Comparison of ENCODE assay signal across 10 cellular contexts in genomic region chr19:14585187-14585586, GRCh38. TPM values are rescaled to one million over a fixed set of nuclear protein-coding genes. Genes with fewer than 3 reads are reported as not detected.
A peak's percentile ranks its signal among the peaks of the same experiment; 100 is the strongest.
DNase-seq lines count a peak whose midpoint lies in the region; ATAC-seq and FAIRE-seq lines count a peak whose summit lies in the region.
"Not testable (repeated sequence)": the region's sequence is repeated elsewhere in the genome, so short reads cannot be mapped to it uniquely, and the experiment has no call there.
"Had no signal": no experiment of that assay in that cellular context is flagged by ENCODE, and none has a peak within 500 bp of the region (broad histone marks: within the 10 kb centered on the region; RNA-seq: fewer than 3 reads in every experiment).

No MANE protein-coding gene starts in this region.

- H3K18ac ChIP-seq in mesenchymal stem cell (ENCODE audit: low read depth in 1 of 2, low read length in 2 of 2), result not testable (repeated sequence)

- H3K9me3 Mint-ChIP-seq in T-helper 2 cell treated with Interferon-gamma antibody and Interleukin-4, amounts not matched to agents 5 μg/mL and 100 μg/mL, for 36 hours; activated naive CD8-positive, alpha-beta T cell treated with anti-CD3 and anti-CD28 coated beads for 36 hours: not testable (repeated sequence)

- not testable (repeated sequence) for H3K4me1 ChIP-seq in mesenchymal stem cell (ENCODE audit: control insufficient read depth, insufficient read depth, low read depth, low read length)

- H3K36me3 ChIP-seq in mesenchymal stem cell (ENCODE audit: control insufficient read depth in 1 of 2, insufficient read depth in 2 of 2, low read depth in 1 of 2, low read length in 2 of 2), result not testable (repeated sequence)

- H2AFZ ChIP-seq in mesenchymal stem cell (ENCODE audit: low read depth, low read length), result not testable (repeated sequence)

- peak; percentile 60 for ATAC-seq in GM21515 (IDR thresholded peaks at IDR 0.05; ENCODE audit: unreplicated experiment)
- peak; percentile 50 for ATAC-seq in HG02943 (IDR thresholded peaks at IDR 0.05; ENCODE audit: low read depth, unreplicated experiment)

- H3K27me3 Mint-ChIP-seq in T-helper 2 cell treated with Interferon-gamma antibody and Interleukin-4, amounts not matched to agents 5 μg/mL and 100 μg/mL, for 36 hours (ENCODE audit: low read depth); activated naive CD8-positive, alpha-beta T cell treated with anti-CD3 and anti-CD28 coated beads for 36 hours: not testable (repeated sequence)

- not testable (repeated sequence) for H3K9me3 ChIP-seq in mesenchymal stem cell (ENCODE audit: control insufficient read depth, low read length)

- H2BK120ac ChIP-seq in mesenchymal stem cell (ENCODE audit: low read depth, low read length), result not testable (repeated sequence)

- H3K4me1 Mint-ChIP-seq in T-helper 2 cell treated with Interferon-gamma antibody and Interleukin-4, amounts not matched to agents 5 μg/mL and 100 μg/mL, for 36 hours (ENCODE audit: low read depth); activated naive CD8-positive, alpha-beta T cell treated with anti-CD3 and anti-CD28 coated beads for 36 hours: not testable (repeated sequence)

- not testable (repeated sequence) for H3K27ac ChIP-seq in mesenchymal stem cell (ENCODE audit: low read length, poor library complexity, severe bottlenecking)

- not testable (repeated sequence) for H4K8ac ChIP-seq in mesenchymal stem cell (ENCODE audit: low read length)

- H3K4me3 Mint-ChIP-seq in T-helper 2 cell treated with Interferon-gamma antibody and Interleukin-4, amounts not matched to agents 5 μg/mL and 100 μg/mL, for 36 hours; activated naive CD8-positive, alpha-beta T cell treated with anti-CD3 and anti-CD28 coated beads for 36 hours: not testable (repeated sequence)

- peak; percentile 98 for FAIRE-seq in GM18507 (lab: Jason Lieb, UNC)

- not testable (repeated sequence) for H2AK5ac ChIP-seq in mesenchymal stem cell (ENCODE audit: low read length, severe bottlenecking)

- not testable (repeated sequence) for H3K9ac ChIP-seq in mesenchymal stem cell (ENCODE audit: low read length)

- H3K4me3 ChIP-seq in mesenchymal stem cell (ENCODE audit: insufficient read depth in 1 of 2, low read depth in 1 of 2, low read length in 2 of 2), result not testable (repeated sequence)

- not testable (repeated sequence) for H3K14ac ChIP-seq in mesenchymal stem cell (ENCODE audit: low read length in 2 of 2)

- not testable (repeated sequence) for H3K4ac ChIP-seq in mesenchymal stem cell (ENCODE audit: low read depth in 1 of 2, low read length in 2 of 2)

- not testable (repeated sequence) for H3K27ac Mint-ChIP-seq in T-helper 2 cell treated with Interferon-gamma antibody and Interleukin-4, amounts not matched to agents 5 μg/mL and 100 μg/mL, for 36 hours
- H3K27ac Mint-ChIP-seq in activated naive CD8-positive, alpha-beta T cell treated with anti-CD3 and anti-CD28 coated beads for 36 hours, result peak overlapping the region; percentile 20

- H2BK15ac ChIP-seq in mesenchymal stem cell (ENCODE audit: low read depth, poor library complexity, severe bottlenecking), result not testable (repeated sequence)

- not testable (repeated sequence) for H3K23ac ChIP-seq in mesenchymal stem cell (ENCODE audit: low read length in 2 of 2)

- not testable (repeated sequence) for H3K4me2 ChIP-seq in mesenchymal stem cell (ENCODE audit: low read length, poor library complexity, severe bottlenecking)

- 20% methylated on average over 1 of the region's 3 CpGs for WGBS in mesenchymal stem cell

- H4K91ac ChIP-seq in mesenchymal stem cell (ENCODE audit: low read length), result not testable (repeated sequence)

- H2BK5ac ChIP-seq in mesenchymal stem cell (ENCODE audit: low read depth, low read length, poor library complexity, severe bottlenecking), result not testable (repeated sequence)

- not testable (repeated sequence) for H2BK12ac ChIP-seq in mesenchymal stem cell (ENCODE audit: low read length in 2 of 2)

- H3K79me1 ChIP-seq in mesenchymal stem cell (replicated peaks; ENCODE audit: low read length, poor library complexity, severe bottlenecking), result not testable (repeated sequence)

- not testable (repeated sequence) for DNase-seq in GM18507 (ENCODE audit: extremely low spot score, insufficient read length, low read depth)
- peak; percentile 41 for DNase-seq in HS-5 (ENCODE audit: low read depth)
- DNase-seq in T-helper 2 cell treated with Interferon-gamma antibody and Interleukin-4, amounts not matched to agents 5 μg/mL and 100 μg/mL, for 36 hours (ENCODE audit: low spot score), result peak; percentile 78
- peak; percentile 56 for DNase-seq in activated naive CD8-positive, alpha-beta T cell treated with anti-CD3 and anti-CD28 coated beads for 36 hours
- peak; percentile 64 for DNase-seq in mesenchymal stem cell
- peak; percentile 35 for DNase-seq in stromal cell of bone marrow (ENCODE audit: low read depth)

- not testable (repeated sequence) for H3K27me3 ChIP-seq in mesenchymal stem cell (ENCODE audit: control insufficient read depth in 1 of 2, insufficient read depth in 1 of 2, low read length in 2 of 2)

- not testable (repeated sequence) for H3K36me3 Mint-ChIP-seq in T-helper 2 cell treated with Interferon-gamma antibody and Interleukin-4, amounts not matched to agents 5 μg/mL and 100 μg/mL, for 36 hours (ENCODE audit: low read depth); activated naive CD8-positive, alpha-beta T cell treated with anti-CD3 and anti-CD28 coated beads for 36 hours

RNA-seq across cellular contexts. Expression of gene CLEC17A, which starts 2.3 kb away (rescaled TPM):
- under 1 TPM; 0.64 to 0.84 TPM for total RNA-seq in activated naive CD8-positive, alpha-beta T cell treated with anti-CD3 and anti-CD28 coated beads for 36 hours
- not detected for polyA plus RNA-seq in mesenchymal stem cell (2013, experiment 1 of 2)
- polyA plus RNA-seq in mesenchymal stem cell (2013, experiment 2 of 2), result not detected
- total RNA-seq: Right ventricle myocardium superior, suprapubic skin had no signal

RNA-seq across cellular contexts. Expression of gene NDUFB7, which starts 13.3 kb away (rescaled TPM):
- total RNA-seq in activated naive CD8-positive, alpha-beta T cell treated with anti-CD3 and anti-CD28 coated beads for 36 hours, result 100 to 1,000 TPM; 128 to 129 TPM
- polyA plus RNA-seq in mesenchymal stem cell (2013, experiment 1 of 2), result 220 TPM
- polyA plus RNA-seq in mesenchymal stem cell (2013, experiment 2 of 2), result 213 TPM

RNA-seq across cellular contexts. Expression of gene TECR, which starts 55.8 kb away (rescaled TPM):
- total RNA-seq in activated naive CD8-positive, alpha-beta T cell treated with anti-CD3 and anti-CD28 coated beads for 36 hours, result 10 to 100 TPM; 86.1 to 88.7 TPM
- 136 TPM for polyA plus RNA-seq in mesenchymal stem cell (2013, experiment 1 of 2)
- polyA plus RNA-seq in mesenchymal stem cell (2013, experiment 2 of 2), result 131 TPM
